In the genomic region with DNA sequence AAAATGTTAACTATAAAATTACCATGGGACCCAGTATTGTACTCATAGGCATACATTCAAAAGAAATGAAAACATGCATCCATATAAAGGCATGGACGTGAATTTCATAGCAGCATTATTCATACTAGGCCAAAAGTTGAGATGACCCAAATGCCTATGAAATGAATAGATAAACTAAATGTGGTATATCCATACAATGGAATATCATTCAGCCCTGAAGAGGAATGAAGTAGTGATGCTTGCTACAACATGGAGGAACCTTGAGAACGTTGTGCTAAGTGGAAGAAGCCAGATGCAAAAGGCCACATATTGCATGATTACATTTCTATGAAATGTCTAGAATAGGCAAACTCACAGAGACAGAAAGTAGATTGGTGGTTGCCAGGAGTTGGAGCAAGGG, we compare ENCODE assay signal across 24 cellular contexts.
"Had no signal": no experiment of that assay in that cellular context is flagged by ENCODE, and none has a peak within 500 bp of the region (broad histone marks: within the 10 kb centered on the region; RNA-seq: fewer than 3 reads in every experiment).

No MANE protein-coding gene starts in this region.

- H3K27ac Mint-ChIP-seq: naive B cell; naive thymus-derived CD8-positive, alpha-beta T cell had no signal

- FAIRE-seq: endothelial cell of umbilical vein, frontal cortex, islet of Langerhans, keratinocyte had no signal

- H3K27ac ChIP-seq: coronary artery, esophagus muscularis mucosa, foreskin keratinocyte, gastroesophageal sphincter, heart right ventricle, left lung, lower lobe of right lung had no signal

- H3K4me3 Mint-ChIP-seq: mesothelial cell of epicardium; naive B cell; naive thymus-derived CD8-positive, alpha-beta T cell had no signal

- H3K27me3 ChIP-seq: dorsolateral prefrontal cortex, esophagus muscularis mucosa, foreskin keratinocyte, gastroesophageal sphincter, heart right ventricle, left lung had no signal

- H3K9me3 ChIP-seq: esophagus muscularis mucosa, gastroesophageal sphincter, heart right ventricle, lower lobe of right lung, mucosa of descending colon had no signal

- H3K4me3 ChIP-seq: coronary artery, dorsolateral prefrontal cortex, esophagus muscularis mucosa, gastroesophageal sphincter, heart right ventricle, left lung, lower lobe of right lung, mucosa of descending colon had no signal

- ATAC-seq: foreskin keratinocyte; gastroesophageal sphincter; heart right ventricle; left cardiac atrium; left lung; left ventricle myocardium superior; lower lobe of right lung; mucosa of descending colon; naive thymus-derived CD8-positive, alpha-beta T cell had no signal

- DNase-seq: dermis blood vessel endothelial cell; dorsolateral prefrontal cortex; effector CD4-positive, alpha-beta T cell; effector memory CD4-positive, alpha-beta T cell; foreskin keratinocyte; head of caudate nucleus; heart right ventricle; hippocampal formation; left cardiac atrium; left lung; left ventricle myocardium superior; lower lobe of right lung; mesenchymal stem cell; mucosa of descending colon; naive B cell; naive thymus-derived CD8-positive, alpha-beta T cell had no signal

- H3K36me3 ChIP-seq: esophagus muscularis mucosa, gastroesophageal sphincter, left lung, lower lobe of right lung had no signal

- H3K4me1 Mint-ChIP-seq: naive thymus-derived CD8-positive, alpha-beta T cell had no signal
